In genomic region chr5:34930870-34931269, GRCh38 we compare ENCODE assay signal across 9 cellular contexts. TPM values are rescaled to one million over a fixed set of nuclear protein-coding genes. Genes with fewer than 3 reads are reported as not detected.
DNase-seq lines count a peak whose midpoint lies in the region; ATAC-seq and TF ChIP-seq lines count a peak whose summit lies in the region.
"Had no signal": no experiment of that assay in that cellular context is flagged by ENCODE, and none has a peak within 500 bp of the region (broad histone marks: within the 10 kb centered on the region; RNA-seq: fewer than 3 reads in every experiment).

No MANE protein-coding gene starts in this region.

- TF ChIP-seq POLR2A in NB4 (IDR thresholded peaks at IDR 0.05; ENCODE audit: extremely low read depth, insufficient read length) (no peak), erythroblast (IDR thresholded peaks at IDR 0.05; ENCODE audit: low read length) (no peak)

- H3K4me3 Mint-ChIP-seq in effector memory CD8-positive, alpha-beta T cell = peak overlapping the region; percentile 98 to 99
- peak overlapping the region; percentile 98 for H3K4me3 Mint-ChIP-seq in neural crest cell

- DNase-seq in NB4 (ENCODE audit: low read depth) (no peak), neural crest cell (ENCODE audit: low read depth, low spot score) (no peak), erythroblast (lab: John Stamatoyannopoulos, UW) (no peak), AML-193 (lab: John Stamatoyannopoulos, UW) (no peak), activated gamma-delta T cell treated with Interleukin-2 at 50 U/mL for 16 hours (no peak)
- no peak for DNase-seq in effector memory CD8-positive, alpha-beta T cell
- DNase-seq: NCI-H1048 had no signal

- H3K4me3 ChIP-seq in NB4 (ENCODE audit: low read depth, low read length) = peak overlapping the region; percentile 90

- peaks cover 35% of the 10 kb centered on the region for H3K36me3 Mint-ChIP-seq in effector memory CD8-positive, alpha-beta T cell (ENCODE audit: insufficient read depth)
- H3K36me3 Mint-ChIP-seq in neural crest cell (ENCODE audit: low read depth) = peaks cover 3% of the 10 kb centered on the region

- peaks cover 27 to 34% of the 10 kb centered on the region in 2 donors for H3K4me1 Mint-ChIP-seq in effector memory CD8-positive, alpha-beta T cell (ENCODE audit: low read depth in 2 of 2)
- peaks cover 29% of the 10 kb centered on the region for H3K4me1 Mint-ChIP-seq in neural crest cell

- H3K27ac Mint-ChIP-seq in effector memory CD8-positive, alpha-beta T cell = peak overlapping the region in 1 of 2 donors; percentile 96
- no peak overlapping the region for H3K27ac Mint-ChIP-seq in neural crest cell (ENCODE audit: unreplicated experiment)

- no peak for ATAC-seq in effector memory CD8-positive, alpha-beta T cell (replicated peaks)
- no peak for ATAC-seq in GM21737 (IDR thresholded peaks at IDR 0.05; ENCODE audit: unreplicated experiment)

- peak overlapping the region; percentile 38; the same call in 1 of the 2 replicates for H3K27ac ChIP-seq in C4-2B

- H3K27me3 Mint-ChIP-seq in effector memory CD8-positive, alpha-beta T cell = no peaks in the 10 kb centered on the region
- H3K27me3 Mint-ChIP-seq in neural crest cell (ENCODE audit: low read depth) = peaks cover 3% of the 10 kb centered on the region

- no peaks in the 10 kb centered on the region for H3K9me3 Mint-ChIP-seq in effector memory CD8-positive, alpha-beta T cell
- no peaks in the 10 kb centered on the region for H3K9me3 Mint-ChIP-seq in neural crest cell

- no peak for TF ChIP-seq CTCF in C4-2B (conservative IDR thresholded peaks at IDR 0.05)
- no peak for TF ChIP-seq CTCF in NB4 (IDR thresholded peaks at IDR 0.05; ENCODE audit: low read depth, low read length)
- TF ChIP-seq CTCF in neural crest cell (conservative IDR thresholded peaks at IDR 0.05) = no peak

RNA-seq across cellular contexts. Expression of gene DNAJC21, which starts 1.5 kb away (rescaled TPM):
- 46.2 and 51.9 TPM in 2 replicates for total RNA-seq in neural crest cell

RNA-seq across cellular contexts. Expression of gene BRIX1, which starts 15.4 kb away (rescaled TPM):
- total RNA-seq in neural crest cell = 43.2 and 51.3 TPM in 2 replicates

RNA-seq across cellular contexts. Expression of gene RAD1, which starts 15.6 kb away (rescaled TPM):
- total RNA-seq in neural crest cell = 36.1 and 43.6 TPM in 2 replicates
